Comparison of ENCODE assay signal across 8 cellular contexts in the genomic region with DNA sequence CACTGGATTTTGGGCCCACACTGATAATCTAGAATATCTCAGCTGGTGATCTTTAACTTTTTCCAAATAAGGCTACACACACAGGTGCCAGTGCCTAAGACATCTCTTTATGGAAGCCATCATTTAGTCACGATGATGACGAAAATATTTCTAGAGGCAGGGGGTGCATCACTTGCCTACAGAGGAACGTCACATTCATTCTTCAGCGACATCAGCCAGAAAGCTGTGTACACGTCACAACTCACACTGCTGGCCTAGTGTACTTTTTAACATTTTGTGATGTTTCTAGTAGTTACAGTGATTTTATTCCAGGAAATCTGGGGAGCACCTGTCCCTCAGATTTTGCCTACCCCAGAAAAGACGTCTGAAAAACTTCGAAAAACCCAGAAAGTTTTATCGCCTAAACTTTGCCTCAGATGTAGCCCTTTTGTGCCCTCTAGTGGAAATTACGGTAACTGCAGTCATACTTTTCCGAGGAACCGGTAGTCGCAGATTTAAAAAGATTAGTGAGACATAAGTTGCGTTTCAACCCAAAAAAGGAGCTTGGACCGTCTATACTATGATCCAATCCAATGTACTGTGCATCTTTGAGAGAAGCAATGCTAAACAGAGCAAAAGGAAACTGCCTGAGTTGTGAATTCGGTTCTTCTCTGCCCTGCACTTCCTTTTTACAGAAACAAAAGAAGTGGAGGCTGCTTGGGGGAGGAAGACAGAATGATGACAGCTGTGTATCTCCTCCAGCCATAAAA.
DNase-seq lines count a peak whose midpoint lies in the region; ATAC-seq, FAIRE-seq and TF ChIP-seq lines count a peak whose summit lies in the region.

No MANE protein-coding gene starts in this region.

- peak overlapping the region in 1 of 2 experiments; percentile 79 for H3K4me3 ChIP-seq in mesenchymal stem cell (ENCODE audit: insufficient read depth in 1 of 2, low read depth in 1 of 2, low read length in 2 of 2)

- H3K4me1 Mint-ChIP-seq in stimulated activated effector memory CD8-positive, alpha-beta T cell treated with anti-CD3 and anti-CD28 coated beads, Interleukin-12 subunit alpha, Interleukin-12 subunit beta, amount 100 ng/mL, for 72 hours, result no peaks in the 10 kb centered on the region

- no peak overlapping the region for H2BK12ac ChIP-seq in mesenchymal stem cell (ENCODE audit: low read length in 2 of 2)

- WGBS in mesenchymal stem cell, result 37% methylated on average over 13 of the region's 15 CpGs

- peak; percentile 78 for FAIRE-seq in GM12891 (lab: Jason Lieb, UNC)

- peak overlapping the region; percentile 63 for H3K4me3 Mint-ChIP-seq in stimulated activated effector memory CD8-positive, alpha-beta T cell treated with anti-CD3 and anti-CD28 coated beads, Interleukin-12 subunit alpha, Interleukin-12 subunit beta, amount 100 ng/mL, for 72 hours

- no peak overlapping the region for H2BK120ac ChIP-seq in mesenchymal stem cell (ENCODE audit: low read depth, low read length)

- no peaks in the 10 kb centered on the region for H3K27me3 ChIP-seq in mesenchymal stem cell (ENCODE audit: control insufficient read depth in 1 of 2, insufficient read depth in 1 of 2, low read length in 2 of 2)

- no peak overlapping the region for H4K91ac ChIP-seq in mesenchymal stem cell (ENCODE audit: low read length)

- ATAC-seq in HG02970 (IDR thresholded peaks at IDR 0.05; ENCODE audit: low FRiP score, unreplicated experiment), result peak; percentile 50
- peak; percentile 65 for ATAC-seq in stimulated activated effector memory CD8-positive, alpha-beta T cell treated with anti-CD3 and anti-CD28 coated beads, Interleukin-12 subunit alpha, Interleukin-12 subunit beta, amount 100 ng/mL, for 72 hours

- H2AFZ ChIP-seq in mesenchymal stem cell (ENCODE audit: low read depth, low read length), result no peak overlapping the region

- H3K4me1 ChIP-seq in mesenchymal stem cell (ENCODE audit: control insufficient read depth, insufficient read depth, low read depth, low read length), result no peaks in the 10 kb centered on the region

- no peak overlapping the region for H3K4ac ChIP-seq in mesenchymal stem cell (ENCODE audit: low read depth in 1 of 2, low read length in 2 of 2)

- H3K14ac ChIP-seq in mesenchymal stem cell (ENCODE audit: low read length in 2 of 2), result no peak overlapping the region

- no peak overlapping the region for H3K23ac ChIP-seq in mesenchymal stem cell (ENCODE audit: low read length in 2 of 2)

- no peak overlapping the region for H2BK15ac ChIP-seq in mesenchymal stem cell (ENCODE audit: low read depth, poor library complexity, severe bottlenecking)

- no peak overlapping the region for H3K27ac Mint-ChIP-seq in stimulated activated effector memory CD8-positive, alpha-beta T cell treated with anti-CD3 and anti-CD28 coated beads, Interleukin-12 subunit alpha, Interleukin-12 subunit beta, amount 100 ng/mL, for 72 hours

- H3K18ac ChIP-seq in mesenchymal stem cell (ENCODE audit: low read depth in 1 of 2, low read length in 2 of 2), result no peak overlapping the region

- H3K9me3 ChIP-seq in mesenchymal stem cell (ENCODE audit: control insufficient read depth, low read length), result no peaks in the 10 kb centered on the region

- H3K36me3 ChIP-seq in mesenchymal stem cell (ENCODE audit: control insufficient read depth in 1 of 2, insufficient read depth in 2 of 2, low read depth in 1 of 2, low read length in 2 of 2), result no peaks in the 10 kb centered on the region

- peak overlapping the region; percentile 85 for H3K9ac ChIP-seq in mesenchymal stem cell (ENCODE audit: low read length)

- H4K8ac ChIP-seq in mesenchymal stem cell (ENCODE audit: low read length), result no peak overlapping the region

- H3K9me3 Mint-ChIP-seq in stimulated activated effector memory CD8-positive, alpha-beta T cell treated with anti-CD3 and anti-CD28 coated beads, Interleukin-12 subunit alpha, Interleukin-12 subunit beta, amount 100 ng/mL, for 72 hours, result no peaks in the 10 kb centered on the region

- no peak overlapping the region for H3K27ac ChIP-seq in mesenchymal stem cell (ENCODE audit: low read length, poor library complexity, severe bottlenecking)

- TF ChIP-seq POLR2A in GM12891 (IDR thresholded peaks at IDR 0.05; ENCODE audit: low read depth, low read length), result no peak

- peak overlapping the region; percentile 57 for H3K4me2 ChIP-seq in mesenchymal stem cell (ENCODE audit: low read length, poor library complexity, severe bottlenecking)

- no peak overlapping the region for H2BK5ac ChIP-seq in mesenchymal stem cell (ENCODE audit: low read depth, low read length, poor library complexity, severe bottlenecking)

- DNase-seq in AG08395 (ENCODE audit: low spot score) (peak; percentile 68), GM12891 (ENCODE audit: insufficient read length, low spot score) (peak; percentile 39), NCI-H2107 treated with DMSO at 0.1 percent for 48 hours (lab: John Stamatoyannopoulos, UW; ENCODE audit: unreplicated experiment) (peak; percentile 92), mesenchymal stem cell (peak; percentile 70)
- peak; percentile 44 for DNase-seq in activated CD4-positive, CD25-positive, alpha-beta regulatory T cell treated with anti-CD3 and anti-CD28 coated beads, Interleukin-2, amount 50 U/mL, for 16 hours (ENCODE audit: low read depth, low spot score)
- DNase-seq in effector CD8-positive, alpha-beta T cell (lab: John Stamatoyannopoulos, UW), result peak; percentile 22
- peak; percentile 61 to 81 for DNase-seq in stimulated activated effector memory CD8-positive, alpha-beta T cell treated with anti-CD3 and anti-CD28 coated beads, Interleukin-12 subunit alpha, Interleukin-12 subunit beta, amount 100 ng/mL, for 72 hours (ENCODE audit: low spot score in 2 of 2)

- no peaks in the 10 kb centered on the region for H3K79me1 ChIP-seq in mesenchymal stem cell (replicated peaks; ENCODE audit: low read length, poor library complexity, severe bottlenecking)

- H3K36me3 Mint-ChIP-seq in stimulated activated effector memory CD8-positive, alpha-beta T cell treated with anti-CD3 and anti-CD28 coated beads, Interleukin-12 subunit alpha, Interleukin-12 subunit beta, amount 100 ng/mL, for 72 hours, result no peaks in the 10 kb centered on the region

- H2AK5ac ChIP-seq in mesenchymal stem cell (ENCODE audit: low read length, severe bottlenecking), result no peak overlapping the region

TF ChIP-seq in GM12891, 5 proteins besides CTCF, POLR2A, EP300 and RAD21:
- TF ChIP-seq POLR2AphosphoS5 (IDR thresholded peaks at IDR 0.05; ENCODE audit: low read depth, low read length) (no peak), PAX5 (IDR thresholded peaks at IDR 0.05; ENCODE audit: insufficient read depth, low read length, severe bottlenecking) (no peak), POU2F2 (IDR thresholded peaks at IDR 0.05; ENCODE audit: low read depth, low read length) (no peak), SPI1 (IDR thresholded peaks at IDR 0.05; ENCODE audit: low read depth, low read length) (peak; percentile 82)

Comparison
In these comparisons a context has a peak if more than half of its experiments do, and no peak if none do; other contexts are left out.
1. DNase-seq: peak in every context shown above with its lines; median percentile 92 in NCI-H2107 treated with DMSO at 0.1 percent for 48 hours; 71 in stimulated activated effector memory CD8-positive, alpha-beta T cell treated with anti-CD3 and anti-CD28 coated beads, Interleukin-12 subunit alpha, Interleukin-12 subunit beta, amount 100 ng/mL, for 72 hours; 70 in mesenchymal stem cell; 68 in AG08395; 44 in activated CD4-positive, CD25-positive, alpha-beta regulatory T cell treated with anti-CD3 and anti-CD28 coated beads, Interleukin-2, amount 50 U/mL, for 16 hours; 39 in GM12891; 22 in effector CD8-positive, alpha-beta T cell.